Comparison of ENCODE assay signal across 8 cellular contexts in genomic region chr1:32336963-32337675, GRCh38. TPM values are rescaled to one million over a fixed set of nuclear protein-coding genes. Genes with fewer than 3 reads are reported as not detected.
DNase-seq lines count a peak whose midpoint lies in the region; ATAC-seq and TF ChIP-seq lines count a peak whose summit lies in the region.

No MANE protein-coding gene starts in this region.

- intact Hi-C loops in CD4-positive, alpha-beta memory T cell (cut with micrococcal nuclease): loop anchor here (1.0 to 2.0 kb wide), 2 partner anchors 14 to 58 kb away; partner anchors contain the start of gene BSDC1
- intact Hi-C loops in ovary (cut with DNase I) (loop anchor here in 1 of 4 donors (2.0 kb wide), 1 partner anchor 58 kb away; the partner anchor contains the start of gene BSDC1), sigmoid colon (cut with DNase I) (loop anchor here (5.0 kb wide), 1 partner anchor 55 kb away; the partner anchor contains the start of gene BSDC1)

- no peaks in the 10 kb centered on the region for H3K27me3 Mint-ChIP-seq in CD4-positive, alpha-beta memory T cell
- peaks cover 35% of the 10 kb centered on the region for H3K27me3 Mint-ChIP-seq in endothelial cell (ENCODE audit: unreplicated experiment)

- no peak for TF ChIP-seq POLR2A in ovary (IDR thresholded peaks at IDR 0.05)
- TF ChIP-seq POLR2A in sigmoid colon (IDR thresholded peaks at IDR 0.05): no peak

- peak in 4 of 5 donors; percentile 46 to 89 (median 57) for DNase-seq in CD4-positive, alpha-beta memory T cell
- DNase-seq in UCSD-AML1 (lab: John Stamatoyannopoulos, UW; ENCODE audit: unreplicated experiment) (peak; percentile 64), endothelial cell (ENCODE audit: low spot score) (peak; percentile 23), ovary (peak in 1 of 5 donors; percentile 44), inferior parietal cortex (ENCODE audit: extremely low spot score) (no peak), sigmoid colon (no peak)

- H3K4me3 ChIP-seq in CD4-positive, alpha-beta memory T cell (ENCODE audit: low read length in 2 of 2): no peak overlapping the region
- H3K4me3 ChIP-seq in ovary: no peak overlapping the region
- H3K4me3 ChIP-seq in sigmoid colon: no peak overlapping the region

- H3K36me3 ChIP-seq in CD4-positive, alpha-beta memory T cell (ENCODE audit: insufficient read depth, low read length): peaks cover 6% of the 10 kb centered on the region
- H3K36me3 ChIP-seq in ovary (no peaks in the 10 kb centered on the region), sigmoid colon (peaks cover 0 to 10% (median 7%) of the 10 kb centered on the region in 4 donors)

- peak overlapping the region; percentile 43 to 76 (median 70) for H3K4me3 Mint-ChIP-seq in CD4-positive, alpha-beta memory T cell
- H3K4me3 Mint-ChIP-seq in endothelial cell (ENCODE audit: unreplicated experiment): peak overlapping the region; percentile 62

- peaks cover 40% of the 10 kb centered on the region for H3K4me1 ChIP-seq in CD4-positive, alpha-beta memory T cell (ENCODE audit: insufficient read depth, low read length)
- H3K4me1 ChIP-seq in ovary (ENCODE audit: insufficient read depth): peaks cover 3% of the 10 kb centered on the region
- peaks cover 0 to 25% (median 22%) of the 10 kb centered on the region in 4 donors for H3K4me1 ChIP-seq in sigmoid colon

- peaks cover 0 to 3% (median 0%) of the 10 kb centered on the region in 8 donors for H3K9me3 Mint-ChIP-seq in CD4-positive, alpha-beta memory T cell
- no peaks in the 10 kb centered on the region for H3K9me3 Mint-ChIP-seq in endothelial cell (ENCODE audit: unreplicated experiment)

- no peaks in the 10 kb centered on the region for H3K27me3 ChIP-seq in CD4-positive, alpha-beta memory T cell (ENCODE audit: insufficient read depth, low read length)
- no peaks in the 10 kb centered on the region for H3K27me3 ChIP-seq in ovary
- no peaks in the 10 kb centered on the region for H3K27me3 ChIP-seq in sigmoid colon

- peaks cover 5 to 16% of the 10 kb centered on the region in 2 donors for H3K36me3 Mint-ChIP-seq in CD4-positive, alpha-beta memory T cell
- peaks cover 26% of the 10 kb centered on the region for H3K36me3 Mint-ChIP-seq in endothelial cell (ENCODE audit: low read depth, unreplicated experiment)

- 50 to 66% (median 54%) methylated on average over 8 of the region's 8 CpGs for WGBS in ovary, 3 donors
- WGBS in sigmoid colon, 2 donors: 54 to 68% methylated on average over 8 of the region's 8 CpGs

- CTCF ChIA-PET in CD4-positive, alpha-beta memory T cell (lab: Charles Lee; ENCODE audit: partially characterized antibody): interaction anchor here (1.0 to 2.1 kb wide), 7 partner anchors 9 to 96 kb away, joined by 3 to 13 read pairs (median 5); no protein-coding TSS in a partner anchor

- H3K4me1 Mint-ChIP-seq in CD4-positive, alpha-beta memory T cell: peaks cover 26 to 44% (median 34%) of the 10 kb centered on the region in 4 donors
- H3K4me1 Mint-ChIP-seq in endothelial cell (ENCODE audit: unreplicated experiment): peaks cover 39% of the 10 kb centered on the region

- H3K9me3 ChIP-seq in CD4-positive, alpha-beta memory T cell (ENCODE audit: control insufficient read depth in 1 of 2, low read length in 2 of 2): no peaks in the 10 kb centered on the region
- H3K9me3 ChIP-seq in ovary (no peaks in the 10 kb centered on the region), sigmoid colon (no peaks in the 10 kb centered on the region)

- POLR2A ChIA-PET in CD4-positive, alpha-beta memory T cell (lab: Charles Lee; ENCODE audit: partially characterized antibody): interaction anchor here (0.8 to 8.5 kb wide), 20 partner anchors 13 to 121 kb away, joined by 3 to 173 read pairs (median 8); partner anchors contain the start of genes BSDC1, HDAC1 and LCK

- TF ChIP-seq EP300 in ovary (IDR thresholded peaks at IDR 0.05): no peak
- no peak for TF ChIP-seq EP300 in sigmoid colon (IDR thresholded peaks at IDR 0.05)

- no peak overlapping the region for H3K27ac ChIP-seq in CD4-positive, alpha-beta memory T cell (ENCODE audit: low read depth, low read length)
- peak overlapping the region; percentile 71 to 85 for H3K27ac ChIP-seq in ovary
- peak overlapping the region in 1 of 4 donors; percentile 60 for H3K27ac ChIP-seq in sigmoid colon

- TF ChIP-seq CTCF in endothelial cell (IDR thresholded peaks at IDR 0.05; ENCODE audit: unreplicated experiment) (no peak), ovary (IDR thresholded peaks at IDR 0.05) (no peak), sigmoid colon (IDR thresholded peaks at IDR 0.05) (no peak)

- ATAC-seq in HG03175 (IDR thresholded peaks at IDR 0.05; ENCODE audit: unreplicated experiment) (peak; percentile 29), HG03045 (IDR thresholded peaks at IDR 0.05; ENCODE audit: unreplicated experiment) (no peak)

- H3K27ac Mint-ChIP-seq in CD4-positive, alpha-beta memory T cell: peak overlapping the region in 6 of 7 donors; percentile 54 to 92 (median 76)
- no peak overlapping the region for H3K27ac Mint-ChIP-seq in endothelial cell (ENCODE audit: unreplicated experiment)

RNA-seq across cellular contexts. Expression of gene MARCKSL1, which starts 1.1 kb away (rescaled TPM):
- 10 to 100 TPM; 46.5 to 47.3 TPM for total RNA-seq in CD4-positive, alpha-beta memory T cell
- 10 to 100 TPM; 74.5 to 75.9 TPM for polyA plus RNA-seq in CD4-positive, alpha-beta memory T cell
- total RNA-seq in endothelial cell (ENCODE audit: unreplicated experiment) (730 TPM), ovary (100 to 1,000 TPM; 105 to 667 (median 335) TPM), sigmoid colon (1 to 10 TPM; 4.1 to 9.7 (median 6.6) TPM)
- polyA plus RNA-seq in ovary (100 to 1,000 TPM; 226 to 268 TPM), sigmoid colon (100 to 1,000 TPM; 120 to 158 (median 141) TPM)

RNA-seq across cellular contexts. Expression of gene FAM229A, which starts 25.2 kb away (rescaled TPM):
- total RNA-seq in CD4-positive, alpha-beta memory T cell: 10 to 100 TPM; 32.2 to 34.6 TPM
- polyA plus RNA-seq in CD4-positive, alpha-beta memory T cell: under 1 TPM in 1 of 2 donors, not detected in 1; 0.39 TPM
- total RNA-seq in endothelial cell (ENCODE audit: unreplicated experiment): 8.5 TPM
- total RNA-seq in ovary: 10 to 100 TPM in 6 of 7 donors, 1 to 10 TPM in 1; 9.1 to 27.0 (median 15.5) TPM
- 10 to 100 TPM in 1 of 2 donors, 1 to 10 TPM in 1; 3.0 to 13.2 TPM for polyA plus RNA-seq in ovary
- 10 to 100 TPM in 1 of 4 donors, 1 to 10 TPM in 3; 3.5 to 13.8 (median 5.6) TPM for total RNA-seq in sigmoid colon
- 1 to 10 TPM in 2 of 3 donors, under 1 TPM in 1; 0.60 to 7.5 (median 1.2) TPM for polyA plus RNA-seq in sigmoid colon

RNA-seq across cellular contexts. Expression of gene TSSK3, which starts 25.2 kb away (rescaled TPM):
- total RNA-seq in CD4-positive, alpha-beta memory T cell: 1 to 10 TPM; 3.5 to 4.3 TPM
- polyA plus RNA-seq in CD4-positive, alpha-beta memory T cell: under 1 TPM in 1 of 2 donors, not detected in 1; 0.73 TPM
- total RNA-seq in endothelial cell (ENCODE audit: unreplicated experiment) (0.67 TPM), ovary (10 to 100 TPM in 1 of 7 donors, 1 to 10 TPM in 6; 2.5 to 12.4 (median 4.0) TPM), sigmoid colon (1 to 10 TPM in 3 of 4 donors, not detected in 1; 1.5 to 2.2 (median 2.1) TPM)
- polyA plus RNA-seq in ovary (1 to 10 TPM in 1 of 2 donors, under 1 TPM in 1; 0.78 to 4.2 TPM), sigmoid colon (1 to 10 TPM in 1 of 3 donors, not detected in 2; 1.1 TPM)

RNA-seq across cellular contexts. Expression of gene HDAC1, which starts 45.2 kb away (rescaled TPM):
- 100 to 1,000 TPM; 174 to 190 TPM for total RNA-seq in CD4-positive, alpha-beta memory T cell
- polyA plus RNA-seq in CD4-positive, alpha-beta memory T cell: 100 to 1,000 TPM; 169 to 185 TPM
- total RNA-seq in endothelial cell (ENCODE audit: unreplicated experiment): 143 TPM
- 100 to 1,000 TPM in 1 of 7 donors, 10 to 100 TPM in 6; 52.9 to 107 (median 89.2) TPM for total RNA-seq in ovary
- polyA plus RNA-seq in ovary: 100 to 1,000 TPM in 1 of 2 donors, 10 to 100 TPM in 1; 66.7 to 101 TPM
- 10 to 100 TPM; 47.1 to 68.0 (median 55.6) TPM for total RNA-seq in sigmoid colon
- 100 to 1,000 TPM; 163 to 215 (median 180) TPM for polyA plus RNA-seq in sigmoid colon

RNA-seq across cellular contexts. Expression of gene BSDC1, which starts 57.1 kb away (rescaled TPM):
- total RNA-seq in CD4-positive, alpha-beta memory T cell: 100 to 1,000 TPM; 106 to 112 TPM
- polyA plus RNA-seq in CD4-positive, alpha-beta memory T cell: 10 to 100 TPM; 29.7 to 46.3 TPM
- total RNA-seq in endothelial cell (ENCODE audit: unreplicated experiment) (79.0 TPM), ovary (100 to 1,000 TPM in 1 of 7 donors, 10 to 100 TPM in 6; 54.9 to 107 (median 73.0) TPM), sigmoid colon (10 to 100 TPM; 52.8 to 76.7 (median 62.1) TPM)
- polyA plus RNA-seq in ovary (10 to 100 TPM; 60.5 to 60.7 TPM), sigmoid colon (10 to 100 TPM; 46.2 to 52.0 (median 50.7) TPM)

Comparison
In these comparisons a context has a peak if more than half of its experiments do, and no peak if none do; other contexts are left out.
1. DNase-seq: peak in CD4-positive, alpha-beta memory T cell (4 of 5), UCSD-AML1 (single experiment) and endothelial cell (single experiment); none in inferior parietal cortex (single experiment) and sigmoid colon (single experiment).
2. RNA of gene MARCKSL1, which starts 1.1 kb away (total RNA-seq): 730 TPM in endothelial cell (single experiment), 105 to 667 TPM in ovary and 46.5 to 47.3 TPM in CD4-positive, alpha-beta memory T cell; 4.1 to 9.7 TPM in sigmoid colon; every median in the first group is over 4 times any median in the second.